Comparison of ENCODE assay signal across 2 cellular contexts in the genomic region with DNA sequence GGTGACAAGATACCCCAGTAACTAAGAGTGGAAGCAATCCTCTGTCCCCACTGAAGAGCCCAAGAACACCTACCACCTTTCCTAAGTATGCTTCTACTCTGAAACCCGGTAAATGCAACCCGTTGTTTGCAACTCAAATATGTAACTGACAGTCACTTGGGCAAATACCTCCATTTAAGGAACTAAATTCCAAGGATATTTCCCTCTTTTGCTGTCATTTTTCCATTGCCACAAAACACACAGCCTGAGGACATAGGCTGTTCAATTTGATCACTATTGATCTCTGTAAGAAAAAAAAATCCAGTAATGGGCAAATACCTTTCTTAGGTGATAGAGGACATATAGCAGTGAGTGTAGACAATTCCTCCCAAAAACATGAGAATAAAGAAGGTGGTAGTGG.
TF ChIP-seq lines count a peak whose summit lies in the region.

No MANE protein-coding gene starts in this region.

TF ChIP-seq in IMR-90, 13 proteins besides CTCF, POLR2A, EP300 and RAD21:
- TF ChIP-seq MXI1 (IDR thresholded peaks at IDR 0.05; ENCODE audit: borderline replicate concordance, low read depth, low read length) (no peak), RFX5 (IDR thresholded peaks at IDR 0.05; ENCODE audit: low read depth, low read length) (no peak), CEBPB (IDR thresholded peaks at IDR 0.05; ENCODE audit: low read depth, low read length) (no peak), MAFK (IDR thresholded peaks at IDR 0.05; ENCODE audit: low read depth, low read length) (no peak), MAZ (IDR thresholded peaks at IDR 0.05; ENCODE audit: borderline replicate concordance, low read depth, low read length) (no peak), RCOR1 (IDR thresholded peaks at IDR 0.05; ENCODE audit: insufficient replicate concordance, low read length) (no peak), NFE2L2 (IDR thresholded peaks at IDR 0.05; ENCODE audit: low read depth, low read length) (no peak), BHLHE40 (IDR thresholded peaks at IDR 0.05; ENCODE audit: low read depth, low read length) (no peak), CHD1 (IDR thresholded peaks at IDR 0.05; ENCODE audit: low read depth, low read length) (no peak), SMC3 (IDR thresholded peaks at IDR 0.05; ENCODE audit: low read depth, low read length) (no peak), FOS (IDR thresholded peaks at IDR 0.05; ENCODE audit: low read depth, low read length) (no peak)
- TF ChIP-seq, protein P1, sequence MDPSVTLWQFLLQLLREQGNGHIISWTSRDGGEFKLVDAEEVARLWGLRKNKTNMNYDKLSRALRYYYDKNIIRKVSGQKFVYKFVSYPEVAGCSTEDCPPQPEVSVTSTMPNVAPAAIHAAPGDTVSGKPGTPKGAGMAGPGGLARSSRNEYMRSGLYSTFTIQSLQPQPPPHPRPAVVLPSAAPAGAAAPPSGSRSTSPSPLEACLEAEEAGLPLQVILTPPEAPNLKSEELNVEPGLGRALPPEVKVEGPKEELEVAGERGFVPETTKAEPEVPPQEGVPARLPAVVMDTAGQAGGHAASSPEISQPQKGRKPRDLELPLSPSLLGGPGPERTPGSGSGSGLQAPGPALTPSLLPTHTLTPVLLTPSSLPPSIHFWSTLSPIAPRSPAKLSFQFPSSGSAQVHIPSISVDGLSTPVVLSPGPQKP (IDR thresholded peaks at IDR 0.05; ENCODE audit: borderline replicate concordance, low read depth, low read length): no peak
- TF ChIP-seq, protein P2, sequence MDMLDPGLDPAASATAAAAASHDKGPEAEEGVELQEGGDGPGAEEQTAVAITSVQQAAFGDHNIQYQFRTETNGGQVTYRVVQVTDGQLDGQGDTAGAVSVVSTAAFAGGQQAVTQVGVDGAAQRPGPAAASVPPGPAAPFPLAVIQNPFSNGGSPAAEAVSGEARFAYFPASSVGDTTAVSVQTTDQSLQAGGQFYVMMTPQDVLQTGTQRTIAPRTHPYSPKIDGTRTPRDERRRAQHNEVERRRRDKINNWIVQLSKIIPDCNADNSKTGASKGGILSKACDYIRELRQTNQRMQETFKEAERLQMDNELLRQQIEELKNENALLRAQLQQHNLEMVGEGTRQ (IDR thresholded peaks at IDR 0.05; ENCODE audit: low read depth, low read length): no peak
TF ChIP-seq in IMR-90: peak in this region for 0.

TF ChIP-seq in H1, 55 proteins besides CTCF, POLR2A, EP300 and RAD21:
- TF ChIP-seq TAF1 (IDR thresholded peaks at IDR 0.05; ENCODE audit: low read depth, low read length) (no peak), NANOG (IDR thresholded peaks at IDR 0.05; ENCODE audit: insufficient read depth, low read depth, low read length, poor library complexity, severe bottlenecking) (no peak), BACH1 (IDR thresholded peaks at IDR 0.05; ENCODE audit: low read length) (no peak), CHD1 (IDR thresholded peaks at IDR 0.05; ENCODE audit: low read depth, low read length) (no peak), YY1 (IDR thresholded peaks at IDR 0.05; ENCODE audit: low read depth, low read length) (no peak), SIRT6 (IDR thresholded peaks at IDR 0.05; ENCODE audit: low read length) (no peak), TEAD4 (IDR thresholded peaks at IDR 0.05; ENCODE audit: low read depth, low read length) (no peak), RNF2 (IDR thresholded peaks at IDR 0.05; ENCODE audit: borderline replicate concordance, low read depth, low read length, missing control alignments, poor library complexity, severe bottlenecking) (no peak), SP1 (IDR thresholded peaks at IDR 0.05; ENCODE audit: low read depth, low read length) (no peak), EZH2 (IDR thresholded peaks at IDR 0.05; ENCODE audit: low read depth, low read length, severe bottlenecking) (no peak)
